In genomic region chr11:79241842-79242241, GRCh38 we compare ENCODE assay signal across 16 cellular contexts.
DNase-seq lines count a peak whose midpoint lies in the region; TF ChIP-seq lines count a peak whose summit lies in the region.
"Had no signal": no experiment of that assay in that cellular context is flagged by ENCODE, and none has a peak within 500 bp of the region (broad histone marks: within the 10 kb centered on the region; RNA-seq: fewer than 3 reads in every experiment).

No MANE protein-coding gene starts in this region.

- peak; percentile 35 for DNase-seq in coronary artery (ENCODE audit: low spot score)
- DNase-seq in neural crest cell (ENCODE audit: low read depth, low spot score) = no peak
- no peak for DNase-seq in NCI-H1436 treated with DMSO at 0.1 percent for 48 hours (lab: John Stamatoyannopoulos, UW)
- DNase-seq in endothelial cell (ENCODE audit: low spot score) = no peak
- DNase-seq: C1 segment of cervical spinal cord; Calu3; CD4-positive, alpha-beta memory T cell; COR-L47; DMS53; DND-41; H9 had no signal

- no peaks in the 10 kb centered on the region for H3K36me3 ChIP-seq in BLaER1
- H3K36me3 ChIP-seq in BLaER1 treated with 17β-estradiol and CSF1 and Interleukin-3, amounts not matched to agents 10 nM and 100 nM = no peaks in the 10 kb centered on the region

- H3K9me3 ChIP-seq in BLaER1 = no peaks in the 10 kb centered on the region
- H3K9me3 ChIP-seq in BLaER1 treated with 17β-estradiol and CSF1 and Interleukin-3, amounts not matched to agents 10 nM and 100 nM (replicated peaks in 1 of 11) = 0 out of 22 replicates have a peak, but pooled peaks cover 0 to under 1% (median 0%) of the 10 kb centered on the region in 11 experiments

- H3K27ac Mint-ChIP-seq in neural crest cell (ENCODE audit: unreplicated experiment) (peak overlapping the region; percentile 31), endothelial cell (ENCODE audit: unreplicated experiment) (no peak overlapping the region)
- H3K27ac Mint-ChIP-seq: B cell; CD4-positive, alpha-beta memory T cell; GM23338 had no signal

- peak overlapping the region; percentile 62 for H3K4me2 ChIP-seq in BLaER1
- peak overlapping the region in 8 of 11 experiments; percentile 2 to 66 (median 52); a peak in 16 of 22 replicates for H3K4me2 ChIP-seq in BLaER1 treated with 17β-estradiol and CSF1 and Interleukin-3, amounts not matched to agents 10 nM and 100 nM
- H3K4me2 ChIP-seq: GM23338 had no signal

- H3K4me3 ChIP-seq in BLaER1 = no peak overlapping the region; the same call in 1 of the 2 replicates
- no peak overlapping the region for H3K4me3 ChIP-seq in BLaER1 treated with 17β-estradiol and CSF1 and Interleukin-3, amounts not matched to agents 10 nM and 100 nM
- H3K4me3 ChIP-seq in coronary artery = no peak overlapping the region
- H3K4me3 ChIP-seq: GM12878, GM23338 had no signal

- H3K4me1 Mint-ChIP-seq in neural crest cell (peaks cover 58% of the 10 kb centered on the region), endothelial cell (ENCODE audit: unreplicated experiment) (peaks cover 5% of the 10 kb centered on the region)
- H3K4me1 Mint-ChIP-seq: B cell; CD4-positive, alpha-beta memory T cell had no signal

- H3K9ac ChIP-seq in BLaER1 = 0 out of 2 replicates have a peak overlapping the region, but pooled peaks have one; percentile 9
- H3K9ac ChIP-seq in BLaER1 treated with 17β-estradiol and CSF1 and Interleukin-3, amounts not matched to agents 10 nM and 100 nM = no peak overlapping the region; a peak in 1 of 22 replicates

- no peaks in the 10 kb centered on the region for H3K27me3 ChIP-seq in BLaER1
- no peaks in the 10 kb centered on the region for H3K27me3 ChIP-seq in BLaER1 treated with 17β-estradiol and CSF1 and Interleukin-3, amounts not matched to agents 10 nM and 100 nM

- TF ChIP-seq CTCF in coronary artery (IDR thresholded peaks at IDR 0.05) (no peak), neural crest cell (conservative IDR thresholded peaks at IDR 0.05) (no peak), endothelial cell (IDR thresholded peaks at IDR 0.05; ENCODE audit: unreplicated experiment) (no peak)

- H3K4me1 ChIP-seq in BLaER1 = peaks cover 83% of the 10 kb centered on the region
- H3K4me1 ChIP-seq in BLaER1 treated with 17β-estradiol and CSF1 and Interleukin-3, amounts not matched to agents 10 nM and 100 nM = peaks cover 11 to 81% (median 63%) of the 10 kb centered on the region in 10 experiments

- H3K9me3 Mint-ChIP-seq in neural crest cell (no peaks in the 10 kb centered on the region), endothelial cell (ENCODE audit: unreplicated experiment) (no peaks in the 10 kb centered on the region)
- H3K9me3 Mint-ChIP-seq: GM23338, H9 had no signal

- H3K36me3 Mint-ChIP-seq in neural crest cell (ENCODE audit: low read depth) = no peaks in the 10 kb centered on the region
- no peaks in the 10 kb centered on the region for H3K36me3 Mint-ChIP-seq in endothelial cell (ENCODE audit: low read depth, unreplicated experiment)
- H3K36me3 Mint-ChIP-seq: CD4-positive, alpha-beta memory T cell had no signal

- H3K27ac ChIP-seq in BLaER1 (peak overlapping the region; percentile 64), coronary artery (no peak overlapping the region)
- peak overlapping the region in 4 of 11 experiments; percentile 4 to 59 (median 23); a peak in 4 of 22 replicates for H3K27ac ChIP-seq in BLaER1 treated with 17β-estradiol and CSF1 and Interleukin-3, amounts not matched to agents 10 nM and 100 nM

- H3K27me3 Mint-ChIP-seq in neural crest cell (ENCODE audit: low read depth) (peaks cover 5% of the 10 kb centered on the region), endothelial cell (ENCODE audit: unreplicated experiment) (peaks cover 2% of the 10 kb centered on the region)
- H3K27me3 Mint-ChIP-seq: B cell; CD4-positive, alpha-beta memory T cell had no signal

- H3K4me3 Mint-ChIP-seq in neural crest cell = no peak overlapping the region
- no peak overlapping the region for H3K4me3 Mint-ChIP-seq in endothelial cell (ENCODE audit: unreplicated experiment)
- H3K4me3 Mint-ChIP-seq: B cell; CD4-positive, alpha-beta memory T cell; GM23338; H9 had no signal

- no peaks in the 10 kb centered on the region for H4K20me1 ChIP-seq in BLaER1
- H4K20me1 ChIP-seq in BLaER1 treated with 17β-estradiol and CSF1 and Interleukin-3, amounts not matched to agents 10 nM and 100 nM = no peaks in the 10 kb centered on the region
